Comparison of ENCODE assay signal across 14 cellular contexts in the genomic region with DNA sequence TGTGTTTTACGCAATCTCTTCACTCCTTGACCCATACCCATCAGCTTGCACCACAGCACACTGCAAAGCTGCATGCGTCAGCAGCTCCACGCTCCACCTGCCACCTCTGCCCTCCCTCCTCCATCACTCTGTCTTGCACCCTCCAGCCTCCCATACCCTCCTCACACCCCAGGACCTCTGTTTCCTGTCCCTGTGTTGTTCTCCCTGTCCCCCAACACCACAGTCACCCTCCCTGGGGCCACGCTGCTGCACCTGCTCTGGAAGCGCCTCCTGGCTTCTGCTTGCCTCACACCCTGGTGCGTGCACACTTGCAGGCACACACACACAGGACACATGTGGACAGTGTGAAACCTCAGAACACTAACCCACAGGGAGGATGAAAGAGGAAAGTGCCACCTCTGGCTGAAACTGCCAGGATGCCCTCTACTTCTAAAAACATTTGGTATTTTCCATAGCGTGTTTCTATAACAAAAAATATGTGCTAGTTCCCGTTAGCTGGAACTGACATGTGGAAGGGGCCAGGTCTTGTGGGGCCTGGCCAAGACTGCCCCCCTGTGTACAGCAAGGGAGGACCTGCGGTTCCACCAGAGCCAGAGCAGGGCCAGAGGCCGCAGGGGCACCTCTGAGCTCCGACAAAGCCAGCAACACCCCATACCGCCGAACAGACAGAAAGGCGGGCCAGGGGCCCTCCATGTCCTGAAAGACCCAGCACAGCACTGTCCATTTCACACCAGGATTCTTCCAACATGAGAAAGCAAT. TPM values are rescaled to one million over a fixed set of nuclear protein-coding genes. Genes with fewer than 3 reads are reported as not detected.
DNase-seq lines count a peak whose midpoint lies in the region; ATAC-seq and TF ChIP-seq lines count a peak whose summit lies in the region.
"Had no signal": no experiment of that assay in that cellular context is flagged by ENCODE, and none has a peak within 500 bp of the region (broad histone marks: within the 10 kb centered on the region; RNA-seq: fewer than 3 reads in every experiment).

No MANE protein-coding gene starts in this region.

- H3K9me3 Mint-ChIP-seq in activated CD8-positive, alpha-beta T cell treated with anti-CD3 and anti-CD28 coated beads, Interleukin-2, amount 10 ng/mL, durations not matched to agents 7 days and 5 days (ENCODE audit: insufficient read depth) = no peaks in the 10 kb centered on the region
- H3K9me3 Mint-ChIP-seq: CD4-positive, alpha-beta memory T cell; T-cell had no signal

- H3K4me3 ChIP-seq in BLaER1 treated with 17β-estradiol and CSF1 and Interleukin-3, amounts not matched to agents 10 nM and 100 nM = peak overlapping the region in 2 of 10 experiments; percentile 3 to 33; a peak in 1 of 20 replicates
- H3K4me3 ChIP-seq: heart right ventricle had no signal

- H3K27ac ChIP-seq in BLaER1 treated with 17β-estradiol and CSF1 and Interleukin-3, amounts not matched to agents 10 nM and 100 nM = peak overlapping the region in 9 of 11 experiments; percentile 75 to 87 (median 82); a peak in 18 of 22 replicates
- H3K27ac ChIP-seq: heart right ventricle had no signal

- no peak for DNase-seq in activated CD8-positive, alpha-beta T cell treated with anti-CD3 and anti-CD28 coated beads, Interleukin-2, amount 10 ng/mL, durations not matched to agents 7 days and 5 days
- DNase-seq in islet precursor cell = peak; percentile 43
- DNase-seq in NOMO-1 treated with dmso at 0.1 percent for 144 hours (lab: John Stamatoyannopoulos, UW; ENCODE audit: unreplicated experiment) = no peak
- DNase-seq in NCI-H1436 treated with DMSO at 0.1 percent for 48 hours (lab: John Stamatoyannopoulos, UW) = no peak
- DNase-seq: CD4-positive, alpha-beta memory T cell; heart right ventricle; IMR-90; NCI-H2029; stimulated activated CD4-positive, alpha-beta T cell treated with anti-CD3 and anti-CD28 coated beads, Interleukin-2, amount 100 ng/mL, for 48 hours had no signal

- CTCF ChIA-PET in activated CD8-positive, alpha-beta T cell treated with anti-CD3 and anti-CD28 coated beads, Interleukin-2, amount 10 ng/mL, durations not matched to agents 7 days and 5 days (lab: Charles Lee) = interaction anchor here (0.8 to 1.5 kb wide), 2 partner anchors 14 to 247 kb away, joined by 3 read pairs; no protein-coding TSS in a partner anchor

- no peaks in the 10 kb centered on the region for H3K9me3 ChIP-seq in BLaER1 treated with 17β-estradiol and CSF1 and Interleukin-3, amounts not matched to agents 10 nM and 100 nM (replicated peaks in 1 of 11)
- H3K9me3 ChIP-seq: heart right ventricle had no signal

- H3K4me1 ChIP-seq in BLaER1 treated with 17β-estradiol and CSF1 and Interleukin-3, amounts not matched to agents 10 nM and 100 nM = peaks cover 63 to 100% (median 98%) of the 10 kb centered on the region in 10 experiments

- peak overlapping the region; percentile 2 to 80 (median 68); a peak in 17 of 22 replicates for H3K9ac ChIP-seq in BLaER1 treated with 17β-estradiol and CSF1 and Interleukin-3, amounts not matched to agents 10 nM and 100 nM

- no peaks in the 10 kb centered on the region for H3K27me3 ChIP-seq in BLaER1 treated with 17β-estradiol and CSF1 and Interleukin-3, amounts not matched to agents 10 nM and 100 nM
- H3K27me3 ChIP-seq: heart right ventricle had no signal

- H3K4me3 Mint-ChIP-seq in activated CD8-positive, alpha-beta T cell treated with anti-CD3 and anti-CD28 coated beads, Interleukin-2, amount 10 ng/mL, durations not matched to agents 7 days and 5 days = no peak overlapping the region
- H3K4me3 Mint-ChIP-seq: T-cell had no signal

- peaks cover 4% of the 10 kb centered on the region for H3K36me3 Mint-ChIP-seq in activated CD8-positive, alpha-beta T cell treated with anti-CD3 and anti-CD28 coated beads, Interleukin-2, amount 10 ng/mL, durations not matched to agents 7 days and 5 days (ENCODE audit: low read depth)

- H4K20me1 ChIP-seq in BLaER1 treated with 17β-estradiol and CSF1 and Interleukin-3, amounts not matched to agents 10 nM and 100 nM = peaks cover 59 to 100% (median 89%) of the 10 kb centered on the region in 11 experiments; a peak in 20 of 22 replicates

- peak overlapping the region; percentile 69 for H3K27ac Mint-ChIP-seq in activated CD8-positive, alpha-beta T cell treated with anti-CD3 and anti-CD28 coated beads, Interleukin-2, amount 10 ng/mL, durations not matched to agents 7 days and 5 days

- no peaks in the 10 kb centered on the region; a peak in 1 of 22 replicates for H3K36me3 ChIP-seq in BLaER1 treated with 17β-estradiol and CSF1 and Interleukin-3, amounts not matched to agents 10 nM and 100 nM

- no peaks in the 10 kb centered on the region for H3K27me3 Mint-ChIP-seq in activated CD8-positive, alpha-beta T cell treated with anti-CD3 and anti-CD28 coated beads, Interleukin-2, amount 10 ng/mL, durations not matched to agents 7 days and 5 days (ENCODE audit: low read depth)
- H3K27me3 Mint-ChIP-seq: CD4-positive, alpha-beta memory T cell; T-cell had no signal

- no peak for ATAC-seq in activated CD8-positive, alpha-beta T cell treated with anti-CD3 and anti-CD28 coated beads, Interleukin-2, amount 10 ng/mL, durations not matched to agents 7 days and 5 days
- ATAC-seq in activated CD4-positive, CD25-positive, alpha-beta regulatory T cell treated with anti-CD3 and anti-CD28 coated beads, Interleukin-2, amount 50 U/mL, for 24 hours = no peak
- no peak for ATAC-seq in GM18909 (IDR thresholded peaks at IDR 0.05; ENCODE audit: poor library complexity, unreplicated experiment)
- ATAC-seq: heart right ventricle had no signal

- peaks cover 46% of the 10 kb centered on the region for H3K4me1 Mint-ChIP-seq in activated CD8-positive, alpha-beta T cell treated with anti-CD3 and anti-CD28 coated beads, Interleukin-2, amount 10 ng/mL, durations not matched to agents 7 days and 5 days (ENCODE audit: low read depth)

- POLR2A ChIA-PET in activated CD8-positive, alpha-beta T cell treated with anti-CD3 and anti-CD28 coated beads, Interleukin-2, amount 10 ng/mL, durations not matched to agents 7 days and 5 days (lab: Charles Lee) = interaction anchor here (1.3 kb wide), 2 partner anchors 10 to 42 kb away, joined by 3 to 4 read pairs; partner anchors contain the start of genes BRF1 and BTBD6

- TF ChIP-seq CTCF in GM12874 (IDR thresholded peaks at IDR 0.05; ENCODE audit: insufficient read depth, low read depth, low read length) = peak; percentile 30

- peak overlapping the region; percentile 91 to 100 (median 97) for H3K4me2 ChIP-seq in BLaER1 treated with 17β-estradiol and CSF1 and Interleukin-3, amounts not matched to agents 10 nM and 100 nM

RNA-seq across cellular contexts. Expression of gene BRF1, which starts 10.0 kb away (rescaled TPM):
- total RNA-seq in activated CD8-positive, alpha-beta T cell treated with anti-CD3 and anti-CD28 coated beads, Interleukin-2, amount 10 ng/mL, durations not matched to agents 7 days and 5 days = 10 to 100 TPM; 42.1 to 44.7 TPM

RNA-seq across cellular contexts. Expression of gene PACS2, which starts 23.8 kb away (rescaled TPM):
- total RNA-seq in activated CD8-positive, alpha-beta T cell treated with anti-CD3 and anti-CD28 coated beads, Interleukin-2, amount 10 ng/mL, durations not matched to agents 7 days and 5 days = 10 to 100 TPM; 32.9 to 38.5 TPM

RNA-seq across cellular contexts. Expression of gene BTBD6, which starts 42.4 kb away (rescaled TPM):
- 10 to 100 TPM; 53.7 to 59.8 TPM for total RNA-seq in activated CD8-positive, alpha-beta T cell treated with anti-CD3 and anti-CD28 coated beads, Interleukin-2, amount 10 ng/mL, durations not matched to agents 7 days and 5 days
